Comparison of ENCODE assay signal across 8 cellular contexts in genomic region chr1:9835758-9836631, GRCh38. TPM values are rescaled to one million over a fixed set of nuclear protein-coding genes. Genes with fewer than 3 reads are reported as not detected.
DNase-seq lines count a peak whose midpoint lies in the region; ATAC-seq and TF ChIP-seq lines count a peak whose summit lies in the region.

No MANE protein-coding gene starts in this region.

- no peaks in the 10 kb centered on the region for H3K27me3 Mint-ChIP-seq in CD4-positive, alpha-beta memory T cell
- H3K27me3 Mint-ChIP-seq in endothelial cell (ENCODE audit: unreplicated experiment), result peaks cover 4% of the 10 kb centered on the region

- H3K4me2 ChIP-seq in skeletal muscle satellite cell (ENCODE audit: low read length), result peak overlapping the region; percentile 40

- no peaks in the 10 kb centered on the region for H3K9me3 Mint-ChIP-seq in CD4-positive, alpha-beta memory T cell
- no peaks in the 10 kb centered on the region for H3K9me3 Mint-ChIP-seq in endothelial cell (ENCODE audit: unreplicated experiment)

- H3K27me3 ChIP-seq in skeletal muscle satellite cell (ENCODE audit: control insufficient read depth, insufficient read depth, low read length), result no peaks in the 10 kb centered on the region
- H3K27me3 ChIP-seq in CD4-positive, alpha-beta memory T cell (ENCODE audit: insufficient read depth, low read length), result no peaks in the 10 kb centered on the region

- POLR2A ChIA-PET in HEK293 (lab: Yijun Ruan, JAX), result no interaction called here
- POLR2A ChIA-PET in CD4-positive, alpha-beta memory T cell (lab: Charles Lee; ENCODE audit: partially characterized antibody), result no interaction called here

- no peak overlapping the region for H3K9ac ChIP-seq in skeletal muscle satellite cell (ENCODE audit: low read depth, low read length)

- H3K4me1 Mint-ChIP-seq in CD4-positive, alpha-beta memory T cell, result peaks cover 0 to 5% (median 1%) of the 10 kb centered on the region in 4 donors
- H3K4me1 Mint-ChIP-seq in endothelial cell (ENCODE audit: unreplicated experiment), result peaks cover 3% of the 10 kb centered on the region

- H3K4me1 ChIP-seq in HEK293 (ENCODE audit: control insufficient read depth, insufficient read depth, low read length) (no peaks in the 10 kb centered on the region), skeletal muscle satellite cell (ENCODE audit: control insufficient read depth, insufficient read depth, low read length) (peaks cover 10% of the 10 kb centered on the region)
- H3K4me1 ChIP-seq in CD4-positive, alpha-beta memory T cell (ENCODE audit: insufficient read depth, low read length), result no peaks in the 10 kb centered on the region

- H3K36me3 Mint-ChIP-seq in CD4-positive, alpha-beta memory T cell, result peaks cover 0 to under 1% of the 10 kb centered on the region in 2 donors
- no peaks in the 10 kb centered on the region for H3K36me3 Mint-ChIP-seq in endothelial cell (ENCODE audit: low read depth, unreplicated experiment)

- CTCF ChIA-PET in HEK293 (lab: Yijun Ruan, JAX), result interaction anchor here (0.5 to 1.3 kb wide), 2 partner anchors 50 to 79 kb away, joined by 3 to 4 read pairs; no protein-coding TSS in a partner anchor
- CTCF ChIA-PET in CD4-positive, alpha-beta memory T cell (lab: Charles Lee; ENCODE audit: partially characterized antibody), result interaction anchor here (1.1 to 1.3 kb wide), 2 partner anchors 51 kb away, joined by 3 to 5 read pairs; no protein-coding TSS in a partner anchor

- no peaks in the 10 kb centered on the region for H3K36me3 ChIP-seq in HEK293 (ENCODE audit: control insufficient read depth in 2 of 2, insufficient read depth in 1 of 2, low read length in 2 of 2)
- H3K36me3 ChIP-seq in skeletal muscle satellite cell (ENCODE audit: insufficient read depth, low read length), result no peaks in the 10 kb centered on the region
- no peaks in the 10 kb centered on the region for H3K36me3 ChIP-seq in CD4-positive, alpha-beta memory T cell (ENCODE audit: insufficient read depth, low read length)

- H3K4me3 Mint-ChIP-seq in CD4-positive, alpha-beta memory T cell, result no peak overlapping the region
- H3K4me3 Mint-ChIP-seq in endothelial cell (ENCODE audit: unreplicated experiment), result no peak overlapping the region

- H3K9me3 ChIP-seq in HEK293 (ENCODE audit: control insufficient read depth, insufficient read depth, low read depth, low read length), result no peaks in the 10 kb centered on the region
- no peaks in the 10 kb centered on the region for H3K9me3 ChIP-seq in skeletal muscle satellite cell (replicated peaks; ENCODE audit: low read length)
- H3K9me3 ChIP-seq in CD4-positive, alpha-beta memory T cell (ENCODE audit: control insufficient read depth in 1 of 2, low read length in 2 of 2), result no peaks in the 10 kb centered on the region

- ATAC-seq in left ventricle myocardium superior, result peak; percentile 84
- no peak for ATAC-seq in HG03175 (IDR thresholded peaks at IDR 0.05; ENCODE audit: unreplicated experiment)

- DNase-seq in SW480 (ENCODE audit: low spot score) (peak; percentile 39), left ventricle myocardium superior (no peak), endothelial cell (ENCODE audit: low spot score) (no peak), globus pallidus (ENCODE audit: low spot score) (no peak)
- DNase-seq in CD4-positive, alpha-beta memory T cell, result no peak

- no peak overlapping the region for H3K27ac Mint-ChIP-seq in CD4-positive, alpha-beta memory T cell
- no peak overlapping the region for H3K27ac Mint-ChIP-seq in endothelial cell (ENCODE audit: unreplicated experiment)

- H3K27ac ChIP-seq in HEK293 (ENCODE audit: extremely low read depth, low read depth, low read length), result no peak overlapping the region
- no peak overlapping the region for H3K27ac ChIP-seq in CD4-positive, alpha-beta memory T cell (ENCODE audit: low read depth, low read length)

- intact Hi-C loops in left ventricle myocardium superior (cut with micrococcal nuclease), result no loop called here
- intact Hi-C loops in CD4-positive, alpha-beta memory T cell (cut with micrococcal nuclease), result no loop called here

- H3K4me3 ChIP-seq in HEK293 (ENCODE audit: low read depth, low read length) (no peak overlapping the region), skeletal muscle satellite cell (ENCODE audit: low read length) (no peak overlapping the region)
- H3K4me3 ChIP-seq in CD4-positive, alpha-beta memory T cell (ENCODE audit: low read length in 2 of 2), result no peak overlapping the region

- TF ChIP-seq CTCF in HEK293 (tag by site-specific recombination; IDR thresholded peaks at IDR 0.05), result no peak
- TF ChIP-seq CTCF in endothelial cell (IDR thresholded peaks at IDR 0.05; ENCODE audit: unreplicated experiment), result no peak

TF ChIP-seq in HEK293, 187 proteins besides CTCF, POLR2A, EP300 and RAD21:
- TF ChIP-seq ZIC2 (tag by site-specific recombination; IDR thresholded peaks at IDR 0.05) (peak; percentile 80), ZNF341 (tag by site-specific recombination; IDR thresholded peaks at IDR 0.05; ENCODE audit: low read depth) (peak; percentile 98), KLF7 (tag by site-specific recombination; IDR thresholded peaks at IDR 0.05; ENCODE audit: borderline replicate concordance) (no peak), ZNF785 (tag by site-specific recombination; IDR thresholded peaks at IDR 0.05) (no peak), ZBTB6 (tag by site-specific recombination; IDR thresholded peaks at IDR 0.05) (peak; percentile 90), ZNF600 (tag by site-specific recombination; IDR thresholded peaks at IDR 0.05) (peak; percentile 53; the same call in 1 of the 2 replicates), EGR2 (tag by site-specific recombination; IDR thresholded peaks at IDR 0.05; ENCODE audit: low read depth) (0 out of 2 replicates have a peak, but pooled peaks have one; percentile 13)

RNA-seq across cellular contexts. Expression of gene CLSTN1, which starts 12.2 kb away (rescaled TPM):
- total RNA-seq in left ventricle myocardium superior, result 54.9 TPM
- 52.2 and 57.3 TPM in 2 replicates for total RNA-seq in skeletal muscle satellite cell (2012; rRNA removed)
- total RNA-seq in CD4-positive, alpha-beta memory T cell, result 100 to 1,000 TPM; 107 to 109 TPM
- polyA plus RNA-seq in CD4-positive, alpha-beta memory T cell, result 10 to 100 TPM in 1 of 2 donors, 1 to 10 TPM in 1; 6.9 to 50.9 TPM
- 84.8 TPM for total RNA-seq in endothelial cell (ENCODE audit: unreplicated experiment)
